Comparison of ENCODE assay signal across 8 cellular contexts in genomic region chr6:26473758-26474438, GRCh38. TPM values are rescaled to one million over a fixed set of nuclear protein-coding genes. Genes with fewer than 3 reads are reported as not detected.
DNase-seq lines count a peak whose midpoint lies in the region; ATAC-seq and TF ChIP-seq lines count a peak whose summit lies in the region.

No MANE protein-coding gene starts in this region.

- H3K9me3 Mint-ChIP-seq in mesothelial cell of epicardium: peaks cover 11% of the 10 kb centered on the region

- H3K9ac ChIP-seq in BLaER1 (peak overlapping the region; percentile 78), endocrine pancreas (ENCODE audit: control insufficient read depth, insufficient read depth, low read length) (peak overlapping the region; percentile 31)

- peaks cover 32% of the 10 kb centered on the region for H3K36me3 Mint-ChIP-seq in mesothelial cell of epicardium

- ATAC-seq in GM19328 (IDR thresholded peaks at IDR 0.05; ENCODE audit: unreplicated experiment) (peak; percentile 85), HG03469 (IDR thresholded peaks at IDR 0.05; ENCODE audit: unreplicated experiment) (peak; percentile 81)

- no peaks in the 10 kb centered on the region for H3K27me3 ChIP-seq in BLaER1
- H3K27me3 ChIP-seq in endocrine pancreas (ENCODE audit: control insufficient read depth, insufficient read depth, low read length): no peaks in the 10 kb centered on the region

- peaks cover 30% of the 10 kb centered on the region for H3K9me3 ChIP-seq in BLaER1
- peaks cover 2% of the 10 kb centered on the region for H3K9me3 ChIP-seq in endocrine pancreas (ENCODE audit: control insufficient read depth, low read length)

- no peak for TF ChIP-seq CTCF in mesothelial cell of epicardium (IDR thresholded peaks at IDR 0.05; ENCODE audit: unreplicated experiment)

- DNase-seq in NK-92 (lab: John Stamatoyannopoulos, UW; ENCODE audit: unreplicated experiment) (peak; percentile 28), mesothelial cell of epicardium (ENCODE audit: low spot score in 2 of 2, unreplicated experiment in 2 of 2) (peak in 1 of 2 experiments; percentile 58)
- DNase-seq in activated CD8-positive, alpha-beta memory T cell treated with anti-CD3 and anti-CD28 coated beads for 4 hours (ENCODE audit: low read depth in 2 of 2): peak; percentile 56 to 72
- DNase-seq in stimulated activated CD8-positive, alpha-beta memory T cell treated with anti-CD3 and anti-CD28 coated beads, Interleukin-15, amount 100 ng/mL, for 4 hours (ENCODE audit: low read depth in 2 of 2): peak; percentile 58 to 68

- no peaks in the 10 kb centered on the region for H3K27me3 Mint-ChIP-seq in mesothelial cell of epicardium (ENCODE audit: low read depth)

- H3K4me2 ChIP-seq in BLaER1: peak overlapping the region; percentile 93

- H3K27ac ChIP-seq in BLaER1: peak overlapping the region; percentile 90

- no peaks in the 10 kb centered on the region for H4K20me1 ChIP-seq in BLaER1

- peak overlapping the region; percentile 64 for H3K4me3 ChIP-seq in BLaER1
- H3K4me3 ChIP-seq in endocrine pancreas (ENCODE audit: control insufficient read depth, insufficient read depth, low read length): peak overlapping the region; percentile 93

- H3K27ac Mint-ChIP-seq in mesothelial cell of epicardium: peak overlapping the region; percentile 95

- peaks cover 35% of the 10 kb centered on the region for H3K4me1 Mint-ChIP-seq in mesothelial cell of epicardium

- H3K4me1 ChIP-seq in BLaER1 (peaks cover 27% of the 10 kb centered on the region), endocrine pancreas (ENCODE audit: control insufficient read depth, insufficient read depth, low read length) (no peaks in the 10 kb centered on the region)

- H3K4me3 Mint-ChIP-seq in mesothelial cell of epicardium: peak overlapping the region; percentile 65

- H3K36me3 ChIP-seq in BLaER1: peaks cover 35% of the 10 kb centered on the region
- no peaks in the 10 kb centered on the region for H3K36me3 ChIP-seq in endocrine pancreas (ENCODE audit: control insufficient read depth, insufficient read depth, low read length)

RNA-seq across cellular contexts. Expression of gene BTN2A1, which starts 16.1 kb away (rescaled TPM):
- total RNA-seq in mesothelial cell of epicardium: 27.2 to 30.5 TPM (median 29.2 TPM) in 3 replicates

RNA-seq across cellular contexts. Expression of gene BTN1A1, which starts 26.2 kb away (rescaled TPM):
- 0.09 to 0.11 TPM in 2 of 3 replicates, not detected in the other for total RNA-seq in mesothelial cell of epicardium

RNA-seq across cellular contexts. Expression of gene BTN3A3, which starts 33.6 kb away (rescaled TPM):
- 15.4 to 17.2 TPM (median 16.3 TPM) in 3 replicates for total RNA-seq in mesothelial cell of epicardium
